Comparison of ENCODE assay signal across 1 cellular context in the genomic region with DNA sequence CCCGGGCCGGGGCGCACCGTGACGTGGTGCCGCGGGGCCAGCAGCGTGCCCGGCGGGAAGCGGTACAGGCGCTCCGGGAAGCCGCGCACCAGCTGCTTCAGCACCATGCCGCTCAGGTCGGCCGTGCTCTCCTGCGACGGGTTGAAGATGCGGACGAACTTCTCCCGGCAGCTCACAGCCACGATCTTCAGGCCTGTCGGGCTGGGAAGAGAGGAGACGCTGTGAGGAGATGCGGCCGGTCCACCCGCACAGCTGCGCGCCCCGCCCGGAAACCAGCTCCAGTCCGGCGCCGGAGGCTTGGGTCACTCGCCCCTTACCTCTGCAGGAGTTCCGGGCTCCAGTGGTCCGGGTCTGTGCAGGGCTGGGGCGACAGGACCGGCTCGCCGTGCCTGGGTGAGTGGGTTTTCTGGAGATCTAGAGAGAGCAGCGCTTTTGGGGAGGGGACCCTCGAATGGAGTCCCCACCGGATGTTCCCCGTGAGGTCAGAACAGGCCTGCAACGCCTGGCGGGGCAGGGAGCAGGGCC.
TF ChIP-seq lines count a peak whose summit lies in the region.

No MANE protein-coding gene starts in this region.

TF ChIP-seq in H1, 55 proteins besides CTCF, POLR2A, EP300 and RAD21:
- TF ChIP-seq KDM4A (IDR thresholded peaks at IDR 0.05; ENCODE audit: low read depth, low read length, severe bottlenecking), result peak; percentile 26
- peak; percentile 69 for TF ChIP-seq SUZ12 (IDR thresholded peaks at IDR 0.05; ENCODE audit: low read length)
- TF ChIP-seq HDAC2 (IDR thresholded peaks at IDR 0.05; ENCODE audit: borderline replicate concordance in 1 of 2, low read depth in 2 of 2, low read length in 2 of 2), result no peak
- TF ChIP-seq EZH2 (IDR thresholded peaks at IDR 0.05; ENCODE audit: low read depth, low read length, severe bottlenecking), result peak; percentile 74
